In genomic region chr9:112069318-112070169, GRCh38 we compare ENCODE assay signal across 1 cellular context.
A peak's percentile ranks its signal among the peaks of the same experiment; 100 is the strongest.
TF ChIP-seq lines count a peak whose summit lies in the region.

No MANE protein-coding gene starts in this region.

TF ChIP-seq in GM12878, 131 proteins besides CTCF, POLR2A, EP300 and RAD21 (continued from another document and continues in another):
- TF ChIP-seq PRDM15 (CRISPR knock-in tag; IDR thresholded peaks at IDR 0.05) (no peak), RUNX3 (IDR thresholded peaks at IDR 0.05; ENCODE audit: low read length) (peak; percentile 68), EZH2 (IDR thresholded peaks at IDR 0.05; ENCODE audit: borderline replicate concordance, control insufficient read depth, low read depth, low read length) (no peak), ZZZ3 (IDR thresholded peaks at IDR 0.05; ENCODE audit: control insufficient read depth, insufficient read length, low read depth) (no peak), IKZF2 (IDR thresholded peaks at IDR 0.05) (peak; percentile 58 to 75), USF2 (IDR thresholded peaks at IDR 0.05; ENCODE audit: borderline replicate concordance, low read depth, low read length) (no peak; the same call in 1 of the 2 replicates), WRNIP1 (IDR thresholded peaks at IDR 0.05; ENCODE audit: borderline replicate concordance, low read depth, low read length) (no peak), MLLT1 (IDR thresholded peaks at IDR 0.05) (peak; percentile 92), NKRF (conservative IDR thresholded peaks at IDR 0.05) (no peak), SMAD5 (IDR thresholded peaks at IDR 0.05; ENCODE audit: low read depth) (no peak), SIN3A (IDR thresholded peaks at IDR 0.05; ENCODE audit: low read depth, low read length) (no peak), RELA (IDR thresholded peaks at IDR 0.05; ENCODE audit: borderline replicate concordance, partially characterized antibody) (no peak), TBL1XR1 (IDR thresholded peaks at IDR 0.05; ENCODE audit: low read depth, low read length) (no peak), E4F1 (IDR thresholded peaks at IDR 0.05; ENCODE audit: borderline replicate concordance, partially characterized antibody) (no peak), CHD4 (IDR thresholded peaks at IDR 0.05) (no peak), EGR1 (IDR thresholded peaks at IDR 0.05; ENCODE audit: borderline replicate concordance in 1 of 2, low read depth in 2 of 2, low read length in 2 of 2) (no peak), SUPT20H (IDR thresholded peaks at IDR 0.05; ENCODE audit: borderline replicate concordance, control insufficient read depth, low read depth, low read length) (no peak), EED (IDR thresholded peaks at IDR 0.05; ENCODE audit: low read depth) (peak; percentile 68), SREBF1 (IDR thresholded peaks at IDR 0.05; ENCODE audit: low read length) (no peak), ZNF592 (IDR thresholded peaks at IDR 0.05) (no peak), BMI1 (IDR thresholded peaks at IDR 0.05; ENCODE audit: borderline replicate concordance) (no peak), IRF3 (IDR thresholded peaks at IDR 0.05) (no peak), NFIC (IDR thresholded peaks at IDR 0.05; ENCODE audit: low read depth, low read length) (no peak), SMAD1 (IDR thresholded peaks at IDR 0.05; ENCODE audit: low read depth, partially characterized antibody) (no peak), POLR2AphosphoS2 (IDR thresholded peaks at IDR 0.05; ENCODE audit: low read depth, low read length) (no peak), FOXM1 (IDR thresholded peaks at IDR 0.05; ENCODE audit: low read depth, low read length) (no peak), PAX5 (IDR thresholded peaks at IDR 0.05; ENCODE audit: borderline replicate concordance, low read depth, low read length) (no peak), BCL11A (IDR thresholded peaks at IDR 0.05; ENCODE audit: low read depth, low read length) (no peak), JUND (IDR thresholded peaks at IDR 0.05; ENCODE audit: low read depth, low read length) (no peak), ESRRA (IDR thresholded peaks at IDR 0.05; ENCODE audit: low read length) (no peak), IKZF1 (conservative IDR thresholded peaks at IDR 0.05) (peak; percentile 68), ATF2 (IDR thresholded peaks at IDR 0.05; ENCODE audit: low read length) (peak; percentile 72), CHD2 (IDR thresholded peaks at IDR 0.05; ENCODE audit: borderline replicate concordance, low read depth, low read length) (no peak), KDM1A (IDR thresholded peaks at IDR 0.05; ENCODE audit: borderline replicate concordance) (no peak), E2F4 (IDR thresholded peaks at IDR 0.05; ENCODE audit: low read depth, low read length) (no peak), TCF12 (IDR thresholded peaks at IDR 0.05; ENCODE audit: low read depth, low read length) (no peak), ZSCAN29 (IDR thresholded peaks at IDR 0.05) (no peak), HCFC1 (IDR thresholded peaks at IDR 0.05; ENCODE audit: low read length) (no peak), NFYA (IDR thresholded peaks at IDR 0.05; ENCODE audit: borderline replicate concordance, low read depth, low read length) (no peak), SUZ12 (IDR thresholded peaks at IDR 0.05; ENCODE audit: unreplicated experiment) (no peak), MXI1 (IDR thresholded peaks at IDR 0.05; ENCODE audit: low read depth, low read length) (no peak)
